Comparison of ENCODE assay signal across 17 cellular contexts in genomic region chr4:139645458-139645857, GRCh38. TPM values are rescaled to one million over a fixed set of nuclear protein-coding genes. Genes with fewer than 3 reads are reported as not detected.
DNase-seq lines count a peak whose midpoint lies in the region; TF ChIP-seq lines count a peak whose summit lies in the region.
"Had no signal": no experiment of that assay in that cellular context is flagged by ENCODE, and none has a peak within 500 bp of the region (broad histone marks: within the 10 kb centered on the region; RNA-seq: fewer than 3 reads in every experiment).

No MANE protein-coding gene starts in this region.

- H3K4me3 ChIP-seq in coronary artery (no peak overlapping the region), tibial artery (no peak overlapping the region)
- H3K4me3 ChIP-seq: GM23248 had no signal

- H3K27ac Mint-ChIP-seq in type B pancreatic cell: peak overlapping the region; percentile 90
- H3K27ac Mint-ChIP-seq: CD4-positive, alpha-beta memory T cell had no signal

- TF ChIP-seq CTCF in coronary artery (IDR thresholded peaks at IDR 0.05) (no peak), type B pancreatic cell (conservative IDR thresholded peaks at IDR 0.05) (no peak), tibial artery (IDR thresholded peaks at IDR 0.05) (no peak), GM13977 (IDR thresholded peaks at IDR 0.05; ENCODE audit: extremely low read depth, insufficient read depth, missing control alignments) (no peak)

- intact Hi-C loops in tibial artery (cut with DNase I; ENCODE audit: low total_unique reads): no loop called here

- H3K36me3 ChIP-seq in tibial artery: no peaks in the 10 kb centered on the region
- H3K36me3 ChIP-seq: BE2C had no signal

- no peaks in the 10 kb centered on the region for H3K27me3 ChIP-seq in tibial artery
- H3K27me3 ChIP-seq: BE2C had no signal

- H3K27ac ChIP-seq in coronary artery (no peak overlapping the region), tibial artery (no peak overlapping the region)
- H3K27ac ChIP-seq: GM23248 had no signal

- H3K27me3 Mint-ChIP-seq in type B pancreatic cell: no peaks in the 10 kb centered on the region

- no peaks in the 10 kb centered on the region for H3K4me1 ChIP-seq in tibial artery
- H3K4me1 ChIP-seq: BE2C had no signal

- no peaks in the 10 kb centered on the region for H3K9me3 ChIP-seq in tibial artery
- H3K9me3 ChIP-seq: BE2C had no signal

- H3K4me1 Mint-ChIP-seq in type B pancreatic cell (ENCODE audit: unreplicated experiment): no peaks in the 10 kb centered on the region
- H3K4me1 Mint-ChIP-seq: CD4-positive, alpha-beta memory T cell had no signal

- no peaks in the 10 kb centered on the region for H3K9me3 Mint-ChIP-seq in type B pancreatic cell
- H3K9me3 Mint-ChIP-seq: CD4-positive, alpha-beta memory T cell had no signal

- H3K4me3 Mint-ChIP-seq in type B pancreatic cell: peak overlapping the region; percentile 54
- H3K4me3 Mint-ChIP-seq: CD4-positive, alpha-beta memory T cell had no signal

- DNase-seq in LoVo (ENCODE audit: low spot score) (peak; percentile 67), coronary artery (ENCODE audit: low spot score) (peak; percentile 49), kidney tubule cell (ENCODE audit: low spot score) (peak; percentile 49), type B pancreatic cell (ENCODE audit: extremely low spot score, unreplicated experiment) (no peak), tibial artery (no peak), T1000 (lab: John Stamatoyannopoulos, UW) (no peak), GM13977 (ENCODE audit: low spot score) (no peak)
- DNase-seq: BE2C; CD4-positive, alpha-beta memory T cell; DMS79 treated with DMSO at 0.1 percent for 48 hours; GM23248; NCI-H1417 treated with DMSO at 0.1 percent for 48 hours; NCI-H1930; NCI-H2171; NCI-H446 treated with DMSO at 0.1 percent for 48 hours; OCI-M1 had no signal

- no peaks in the 10 kb centered on the region for H3K36me3 Mint-ChIP-seq in type B pancreatic cell
- H3K36me3 Mint-ChIP-seq: CD4-positive, alpha-beta memory T cell had no signal

- in situ Hi-C loops in GM13977 (cut with MboI; ENCODE audit: low pct_unique_long_range_greater_than_20kb, low sequenced_read_pairs, unreplicated experiment): no loop called here

RNA-seq across cellular contexts. Expression of gene MGST2, which starts 20.2 kb away (rescaled TPM):
- total RNA-seq in type B pancreatic cell (ENCODE audit: low replicate concordance): 43.2 and 63.3 TPM in 2 replicates
- total RNA-seq: G401 had no signal

Comparison
In these comparisons a context has a peak if more than half of its experiments do, and no peak if none do; other contexts are left out.
1. DNase-seq: peak in LoVo (single experiment), coronary artery (single experiment) and kidney tubule cell (single experiment); none in type B pancreatic cell (single experiment), tibial artery (0 of 2), T1000 (single experiment) and GM13977 (single experiment).